ENCODE assay signal across 1 cellular context in genomic region chr4:137384476-137384875, GRCh38.
TF ChIP-seq lines count a peak whose summit lies in the region.

No MANE protein-coding gene starts in this region.

TF ChIP-seq in H1, 55 proteins besides CTCF, POLR2A, EP300 and RAD21:
- no peak for TF ChIP-seq TAF7 (optimal IDR thresholded peaks at IDR 0.05; ENCODE audit: borderline replicate concordance, low read depth, low read length)
- no peak for TF ChIP-seq MAFK (IDR thresholded peaks at IDR 0.05; ENCODE audit: low read depth, low read length)
- no peak for TF ChIP-seq MAX (IDR thresholded peaks at IDR 0.05)
- no peak for TF ChIP-seq CTBP2 (IDR thresholded peaks at IDR 0.05; ENCODE audit: borderline replicate concordance, insufficient read depth, insufficient read length, low read length)
